ENCODE assay signal across 8 cellular contexts in the genomic region with DNA sequence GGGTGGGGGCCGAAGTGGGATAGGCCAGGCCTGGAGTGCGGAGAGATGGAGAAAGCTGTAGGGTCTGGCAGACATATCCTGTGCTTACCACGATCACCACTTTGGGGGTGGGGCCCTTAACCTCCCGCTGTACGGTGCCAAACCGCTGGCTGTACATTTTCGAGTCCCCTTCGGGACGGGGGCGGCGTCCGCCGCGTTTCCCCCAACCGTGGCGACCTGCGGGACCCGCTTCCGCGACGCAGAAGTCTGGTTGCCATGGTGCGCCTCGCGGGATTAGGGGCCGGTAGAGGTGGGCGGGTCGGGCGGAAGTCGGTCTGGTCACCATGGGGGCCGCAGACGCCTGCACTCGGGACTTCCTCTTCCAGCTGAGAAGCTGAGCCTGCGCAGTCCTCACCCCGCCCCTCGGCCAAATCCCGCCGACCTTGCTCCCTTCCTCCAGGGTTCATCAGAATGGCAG. TPM values are rescaled to one million over a fixed set of nuclear protein-coding genes. Genes with fewer than 3 reads are reported as not detected.
DNase-seq lines count a peak whose midpoint lies in the region; ATAC-seq and TF ChIP-seq lines count a peak whose summit lies in the region.

A gene with protein sequence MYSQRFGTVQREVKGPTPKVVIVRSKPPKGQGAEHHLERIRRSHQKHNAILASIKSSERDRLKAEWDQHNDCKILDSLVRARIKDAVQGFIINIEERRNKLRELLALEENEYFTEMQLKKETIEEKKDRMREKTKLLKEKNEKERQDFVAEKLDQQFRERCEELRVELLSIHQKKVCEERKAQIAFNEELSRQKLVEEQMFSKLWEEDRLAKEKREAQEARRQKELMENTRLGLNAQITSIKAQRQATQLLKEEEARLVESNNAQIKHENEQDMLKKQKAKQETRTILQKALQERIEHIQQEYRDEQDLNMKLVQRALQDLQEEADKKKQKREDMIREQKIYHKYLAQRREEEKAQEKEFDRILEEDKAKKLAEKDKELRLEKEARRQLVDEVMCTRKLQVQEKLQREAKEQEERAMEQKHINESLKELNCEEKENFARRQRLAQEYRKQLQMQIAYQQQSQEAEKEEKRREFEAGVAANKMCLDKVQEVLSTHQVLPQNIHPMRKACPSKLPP (minus strand): TSS at position 248 of the 457 bp plus-strand sequence. CDS start 91 bp downstream, at position 157.

- no TSS peak for BruUV-seq in IMR-90 (replicated peaks; lab: Mats Ljungman, UMichigan)

- H2BK120ac ChIP-seq in IMR-90 (ENCODE audit: low read depth, low read length), result no peak within 1 kb of the TSS

- H4K91ac ChIP-seq in IMR-90 (ENCODE audit: insufficient read depth, low read depth, low read length), result no peak within 1 kb of the TSS; the same call in 1 of the 2 replicates

- no peaks in the 10 kb centered on the region for H3K9me3 Mint-ChIP-seq in naive B cell

- H2BK15ac ChIP-seq in IMR-90 (ENCODE audit: low read depth, low read length), result no peak within 1 kb of the TSS

- no peaks in the 10 kb centered on the region for H3K27me3 Mint-ChIP-seq in naive B cell

- H3K9me3 ChIP-seq in IMR-90 (ENCODE audit: control insufficient read depth, insufficient read depth, low read length), result no peaks in the 10 kb centered on the region

- H3K4me1 ChIP-seq in IMR-90 (ENCODE audit: control insufficient read depth, insufficient read depth, low read length), result no peaks in the 10 kb centered on the region

- peak within 1 kb of the TSS; percentile 93 for H2AFZ ChIP-seq in IMR-90 (replicated peaks; ENCODE audit: low read length, poor library complexity)

- peak within 1 kb of the TSS; percentile 91 to 99 (median 96) for H3K27ac Mint-ChIP-seq in naive B cell

- in situ Hi-C loops in IMR-90 (cut with MboI; ENCODE audit: low sequenced_read_pairs), result no loop called here

- H3K9me1 ChIP-seq in IMR-90 (ENCODE audit: insufficient read depth, low read length), result no peaks in the 10 kb centered on the region; the same call in 1 of the 2 replicates

- intact Hi-C loops in IMR-90 (cut with micrococcal nuclease), result loop anchor here (1.0 kb wide), 1 partner anchor 15 kb away; a partner anchor contains a TSS

- peak within 1 kb of the TSS; percentile 47; the same call in 1 of the 2 replicates for H3K14ac ChIP-seq in IMR-90 (replicated peaks; ENCODE audit: low read depth, low read length)

- TF ChIP-seq RAD21 in IMR-90 (IDR thresholded peaks at IDR 0.05; ENCODE audit: low read length), result no peak

- DNase-seq in DMS153 treated with DMSO at 0.1 percent for 48 hours (lab: John Stamatoyannopoulos, UW; ENCODE audit: unreplicated experiment) (peak; percentile 70), IMR-90 (peak; percentile 84), fibroblast of gingiva (ENCODE audit: low read depth) (peak; percentile 89), naive B cell (peak; percentile 95)
- DNase-seq in activated T-cell treated with anti-CD3 and anti-CD28 coated beads, Interleukin-2, amount 50 U/mL, for 48 hours, result peak; percentile 88 to 91
- peak; percentile 76 to 87 for DNase-seq in stimulated activated CD8-positive, alpha-beta memory T cell treated with anti-CD3 and anti-CD28 coated beads, Interleukin-7, amount 100 ng/mL, for 4 hours (ENCODE audit: low read depth in 2 of 2)

- H2AK5ac ChIP-seq in IMR-90 (ENCODE audit: low read depth, low read length), result no peak within 1 kb of the TSS

- H3K23ac ChIP-seq in IMR-90 (ENCODE audit: low read depth, low read length), result no peak within 1 kb of the TSS

- TF ChIP-seq CTCF in IMR-90 (conservative IDR thresholded peaks at IDR 0.05; ENCODE audit: low read depth, low read length), result no peak

- CTCF ChIA-PET in IMR-90 (lab: Yijun Ruan, JAX), result no interaction called here

- POLR2A ChIA-PET in IMR-90 (lab: Charles Lee; ENCODE audit: unreplicated experiment), result no interaction called here

- TF ChIP-seq POLR2A in IMR-90 (IDR thresholded peaks at IDR 0.05; ENCODE audit: low read depth, low read length), result peak; percentile 21; the same call in 1 of the 2 replicates

- H3K79me1 ChIP-seq in IMR-90 (ENCODE audit: low read depth in 1 of 2, low read length in 2 of 2), result no peaks in the 10 kb centered on the region; a peak in 1 of 4 replicates

- H4K8ac ChIP-seq in IMR-90 (ENCODE audit: low read depth in 2 of 2, low read length in 2 of 2), result peak within 1 kb of the TSS; percentile 68 to 79

- no peaks in the 10 kb centered on the region for H4K20me1 ChIP-seq in IMR-90 (ENCODE audit: insufficient read depth, low read length)

- no peak within 1 kb of the TSS for H2AK9ac ChIP-seq in IMR-90 (replicated peaks; ENCODE audit: low read depth, low read length, poor library complexity)

- H3K36me3 ChIP-seq in IMR-90 (ENCODE audit: control insufficient read depth, insufficient read depth, low read length), result peaks cover 14% of the 10 kb centered on the region

- H2BK5ac ChIP-seq in IMR-90 (ENCODE audit: low read depth, low read length, poor library complexity, severe bottlenecking), result no peak within 1 kb of the TSS

- H3K36me3 Mint-ChIP-seq in naive B cell, result peaks cover 0 to 4% of the 10 kb centered on the region in 2 donors

- H2BK20ac ChIP-seq in IMR-90 (ENCODE audit: low read depth, low read length), result no peak within 1 kb of the TSS

- peaks cover 9 to 27% (median 23%) of the 10 kb centered on the region in 3 donors for H3K4me1 Mint-ChIP-seq in naive B cell

- H3K9ac ChIP-seq in IMR-90 (ENCODE audit: low read depth, low read length), result peak within 1 kb of the TSS; percentile 73

- H3K4me3 Mint-ChIP-seq in naive B cell, result peak within 1 kb of the TSS; percentile 84 to 94 (median 92)

- H3K4me2 ChIP-seq in IMR-90 (ENCODE audit: low read depth, low read length), result peak within 1 kb of the TSS; percentile 82

- H3K18ac ChIP-seq in IMR-90 (ENCODE audit: low read depth, low read length), result no peak within 1 kb of the TSS

- peak; percentile 77 for ATAC-seq in GM21529 (IDR thresholded peaks at IDR 0.05; ENCODE audit: unreplicated experiment)
- ATAC-seq in IMR-90 (ENCODE audit: low read depth), result peak; percentile 100
- ATAC-seq in naive B cell (ENCODE audit: low read depth in 2 of 2), result peak; percentile 89 to 90

- peak within 1 kb of the TSS; percentile 84 for H3K4me3 ChIP-seq in IMR-90 (ENCODE audit: insufficient read depth, low read depth, low read length)

- peak within 1 kb of the TSS; percentile 21; the same call in 1 of the 2 replicates for H3K27ac ChIP-seq in IMR-90 (ENCODE audit: insufficient read depth, low read length)

- H3K56ac ChIP-seq in IMR-90 (ENCODE audit: extremely low read depth, insufficient read depth, low read length), result no peak within 1 kb of the TSS

- 7% methylated on average over 4 of the region's 37 CpGs; no CpG with 5 or more reads in 1 of the 2 experiments for WGBS in IMR-90 (ENCODE audit: extremely low coverage in 2 of 2, insufficient read length in 1 of 2), 2 experiments

- H3K4ac ChIP-seq in IMR-90 (ENCODE audit: low read depth, low read length), result peak within 1 kb of the TSS; percentile 59; the same call in 1 of the 2 replicates

- no peaks in the 10 kb centered on the region for H3K27me3 ChIP-seq in IMR-90 (ENCODE audit: control insufficient read depth, insufficient read depth, low read length)

- H4K5ac ChIP-seq in IMR-90 (ENCODE audit: low read depth, low read length), result peak within 1 kb of the TSS; percentile 79

- dilution Hi-C loops in IMR-90 (cut with HindIII; ENCODE audit: low sequenced_read_pairs, unreplicated experiment), result no loop called here

TF ChIP-seq in IMR-90, 13 proteins besides CTCF, POLR2A, EP300 and RAD21 (continues in another document):
- TF ChIP-seq RCOR1 (IDR thresholded peaks at IDR 0.05; ENCODE audit: insufficient replicate concordance, low read length), result no peak
- TF ChIP-seq MAZ (IDR thresholded peaks at IDR 0.05; ENCODE audit: borderline replicate concordance, low read depth, low read length), result peak; percentile 26; the same call in 1 of the 2 replicates
- no peak for TF ChIP-seq NFE2L2 (IDR thresholded peaks at IDR 0.05; ENCODE audit: low read depth, low read length)
- peak; percentile 80 for TF ChIP-seq MXI1 (IDR thresholded peaks at IDR 0.05; ENCODE audit: borderline replicate concordance, low read depth, low read length)
- no peak for TF ChIP-seq MAFK (IDR thresholded peaks at IDR 0.05; ENCODE audit: low read depth, low read length)
- TF ChIP-seq, protein P1, sequence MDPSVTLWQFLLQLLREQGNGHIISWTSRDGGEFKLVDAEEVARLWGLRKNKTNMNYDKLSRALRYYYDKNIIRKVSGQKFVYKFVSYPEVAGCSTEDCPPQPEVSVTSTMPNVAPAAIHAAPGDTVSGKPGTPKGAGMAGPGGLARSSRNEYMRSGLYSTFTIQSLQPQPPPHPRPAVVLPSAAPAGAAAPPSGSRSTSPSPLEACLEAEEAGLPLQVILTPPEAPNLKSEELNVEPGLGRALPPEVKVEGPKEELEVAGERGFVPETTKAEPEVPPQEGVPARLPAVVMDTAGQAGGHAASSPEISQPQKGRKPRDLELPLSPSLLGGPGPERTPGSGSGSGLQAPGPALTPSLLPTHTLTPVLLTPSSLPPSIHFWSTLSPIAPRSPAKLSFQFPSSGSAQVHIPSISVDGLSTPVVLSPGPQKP (IDR thresholded peaks at IDR 0.05; ENCODE audit: borderline replicate concordance, low read depth, low read length), result no peak

TF ChIP-seq in PFSK-1, 5 proteins besides CTCF, POLR2A, EP300 and RAD21 (continues in another document):
- TF ChIP-seq TAF1 (IDR thresholded peaks at IDR 0.05; ENCODE audit: borderline replicate concordance, insufficient read depth, low read length), result no peak
- TF ChIP-seq FOXP2 (optimal IDR thresholded peaks at IDR 0.05; ENCODE audit: borderline replicate concordance, extremely low read depth, extremely low read length, insufficient read depth), result peak; percentile 50
- no peak; the same call in 1 of the 2 replicates for TF ChIP-seq POLR2AphosphoS5 (IDR thresholded peaks at IDR 0.05; ENCODE audit: low read depth, low read length)

RNA-seq across cellular contexts. Expression of the gene that starts here (rescaled TPM):
- under 0.01 TPM in 2 replicates for total RNA-seq in IMR-90 (2012; rRNA removed)
- 0.12 and 0.22 TPM in 2 replicates for polyA plus RNA-seq in IMR-90 (2012; rRNA removed)
- polyA plus RNA-seq in IMR-90 (2012; cell fraction: cytosol; rRNA removed), result 0.08 and 0.12 TPM in 2 replicates
- 0.09 TPM in 1 of 2 replicates, not detected in the other for polyA plus RNA-seq in IMR-90 (2012; cell fraction: nucleus; rRNA removed; ENCODE audit: low replicate concordance)
- 0.20 TPM for polyA plus RNA-seq in PFSK-1 (2012; ENCODE audit: insufficient read length, low read depth)
- polyA plus RNA-seq in naive B cell (ENCODE audit: low read depth in 6 of 6), result under 1 TPM in 1 of 6 donors, not detected in 5; 0.27 TPM

Comparison
In these comparisons a context has a peak if more than half of its experiments do, and no peak if none do; other contexts are left out.
1. Peak in every context shown above with its lines: DNase-seq, ATAC-seq, H3K4me3 ChIP-seq and H3K27ac ChIP-seq.
2. Peak in DNase-seq, ATAC-seq, H3K4me3 ChIP-seq, H3K27ac ChIP-seq, H3K9ac ChIP-seq and H3K4me2 ChIP-seq in IMR-90; RNA of the gene not detected or under 1 TPM.
3. Peak in DNase-seq and ATAC-seq in naive B cell; RNA of the gene not detected or under 1 TPM.